Comparison of ENCODE assay signal across 17 cellular contexts in the genomic region with DNA sequence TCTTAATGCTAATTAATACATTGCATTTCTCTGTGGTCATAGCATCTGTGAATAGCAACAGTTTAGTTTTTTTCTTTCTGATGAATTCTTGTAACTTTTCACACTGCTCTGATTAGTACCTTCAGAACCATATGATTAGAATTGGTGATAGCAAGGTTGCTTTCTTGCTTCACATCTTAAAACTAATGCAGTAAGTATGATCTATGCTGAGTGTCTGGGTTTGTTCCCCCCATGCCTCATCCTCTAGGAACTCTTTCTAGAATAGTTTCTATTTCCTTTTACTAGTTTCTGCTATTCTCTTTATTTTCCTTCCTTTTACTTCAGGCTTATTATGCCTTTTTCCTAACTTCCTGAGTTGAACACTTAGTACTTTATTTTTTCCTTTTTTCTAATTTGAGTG.
"Had no signal": no experiment of that assay in that cellular context is flagged by ENCODE, and none has a peak within 500 bp of the region (broad histone marks: within the 10 kb centered on the region; RNA-seq: fewer than 3 reads in every experiment).

No MANE protein-coding gene starts in this region.

- H3K27ac ChIP-seq: cardiac muscle cell, colonic mucosa, ovary, tibial nerve, vagina had no signal

- DNase-seq: activated CD4-positive, alpha-beta T cell treated with anti-CD3 and anti-CD28 coated beads, Interleukin-2, amount 10 ng/mL, durations not matched to agents 7 days and 5 days; activated CD8-positive, alpha-beta memory T cell treated with anti-CD3 and anti-CD28 coated beads for 24 hours; activated gamma-delta T cell treated with Interleukin-2 at 50 U/mL for 16 hours; activated naive CD8-positive, alpha-beta T cell treated with anti-CD3 and anti-CD28 coated beads, Interleukin-2, amount 50 U/mL, for 24 hours; colonic mucosa; foreskin melanocyte; head of caudate nucleus; ovary; stimulated activated CD4-positive, alpha-beta T cell treated with anti-CD3 and anti-CD28 coated beads, Interleukin-12 subunit alpha, Interleukin-12 subunit beta, amount 100 ng/mL, for 4 hours; stimulated activated CD4-positive, alpha-beta T cell treated with anti-CD3 and anti-CD28 coated beads, Interleukin-2, amount 100 ng/mL, for 24 hours; stimulated activated naive B cell treated with anti-CD40 and anti-IgM and Interleukin-4, amounts not matched to agents 10 μg/mL and 1 μg/mL and 100 μg/mL, for 72 hours; SW 1271 had no signal

- H3K4me3 ChIP-seq: ascending aorta, cardiac muscle cell, colonic mucosa, ovary, tibial nerve, vagina had no signal

- H3K9me3 ChIP-seq: ascending aorta, colonic mucosa, vagina had no signal

- H3K36me3 ChIP-seq: cardiac muscle cell, colonic mucosa, ovary, vagina had no signal

- H3K4me1 ChIP-seq: colonic mucosa, vagina had no signal

- H3K27me3 ChIP-seq: ascending aorta, cardiac muscle cell, colonic mucosa, ovary, tibial nerve, vagina had no signal

- ATAC-seq: activated naive CD8-positive, alpha-beta T cell treated with anti-CD3 and anti-CD28 coated beads, Interleukin-2, amount 50 U/mL, for 24 hours; esophagus mucosa; stimulated activated naive B cell treated with anti-CD40 and anti-IgM and Interleukin-4, amounts not matched to agents 10 μg/mL and 1 μg/mL and 100 μg/mL, for 72 hours had no signal
